Comparison of ENCODE assay signal across 18 cellular contexts in genomic region chr18:63758616-63759015, GRCh38. TPM values are rescaled to one million over a fixed set of nuclear protein-coding genes. Genes with fewer than 3 reads are reported as not detected.
DNase-seq lines count a peak whose midpoint lies in the region; ATAC-seq and TF ChIP-seq lines count a peak whose summit lies in the region.
"Had no signal": no experiment of that assay in that cellular context is flagged by ENCODE, and none has a peak within 500 bp of the region (broad histone marks: within the 10 kb centered on the region; RNA-seq: fewer than 3 reads in every experiment).

No MANE protein-coding gene starts in this region.

- H3K27ac ChIP-seq in brain microvascular endothelial cell, result no peak overlapping the region
- H3K27ac ChIP-seq: BLaER1 treated with 17β-estradiol and CSF1 and Interleukin-3, amounts not matched to agents 10 nM and 100 nM had no signal

- no peak for ATAC-seq in T-helper 17 cell

- H3K36me3 ChIP-seq in brain microvascular endothelial cell (replicated peaks), result no peaks in the 10 kb centered on the region
- H3K36me3 ChIP-seq: BLaER1 treated with 17β-estradiol and CSF1 and Interleukin-3, amounts not matched to agents 10 nM and 100 nM had no signal

- no peak overlapping the region for H3K4me3 ChIP-seq in brain microvascular endothelial cell (ENCODE audit: low read depth, low read length)
- H3K4me3 ChIP-seq: BLaER1 treated with 17β-estradiol and CSF1 and Interleukin-3, amounts not matched to agents 10 nM and 100 nM had no signal

- no peak overlapping the region for H3K27ac Mint-ChIP-seq in T-helper 17 cell

- DNase-seq in NCI-H1417 (lab: John Stamatoyannopoulos, UW) (peak in 2 of 3 experiments; percentile 5 to 57), NCI-H1417 treated with DMSO at 0.1 percent for 48 hours (lab: John Stamatoyannopoulos, UW) (no peak), NCI-H69 (lab: John Stamatoyannopoulos, UW) (peak; percentile 47), brain microvascular endothelial cell (peak; percentile 26), SIG-M5 (lab: John Stamatoyannopoulos, UW) (no peak), germinal center (ENCODE audit: low spot score) (no peak), T-helper 17 cell (no peak), DMS114 treated with DMSO at 0.1 percent for 48 hours (lab: John Stamatoyannopoulos, UW; ENCODE audit: unreplicated experiment) (no peak)
- DNase-seq: 8988T; HCEC 1CT; Karpas-422; MM.1S; NCI-H146; NCI-H446 treated with DMSO at 0.1 percent for 48 hours; NK-92 treated with Interleukin-12 subunit alpha and Interleukin-12 subunit beta, amount 100 ng/mL, for 24 hours; OCI-M1; SK-N-SH had no signal

- no peaks in the 10 kb centered on the region for H3K27me3 ChIP-seq in brain microvascular endothelial cell (replicated peaks)
- H3K27me3 ChIP-seq: BLaER1 treated with 17β-estradiol and CSF1 and Interleukin-3, amounts not matched to agents 10 nM and 100 nM had no signal

- H3K4me3 Mint-ChIP-seq in T-helper 17 cell, result no peak overlapping the region

- H3K27me3 Mint-ChIP-seq in T-helper 17 cell, result no peaks in the 10 kb centered on the region

- TF ChIP-seq CTCF in brain microvascular endothelial cell (IDR thresholded peaks at IDR 0.05; ENCODE audit: low read depth, low read length, missing control alignments), result no peak

- H3K9me3 ChIP-seq in T-helper 17 cell (ENCODE audit: control insufficient read depth, low read length, poor library complexity, severe bottlenecking), result no peaks in the 10 kb centered on the region
- H3K9me3 ChIP-seq: SK-N-SH had no signal

- in situ Hi-C loops in brain microvascular endothelial cell (cut with HindIII; ENCODE audit: low pct_ligation_motif_present, low sequenced_read_pairs), result no loop called here

- no peaks in the 10 kb centered on the region for H3K36me3 Mint-ChIP-seq in T-helper 17 cell (ENCODE audit: low read depth)

- H3K4me1 Mint-ChIP-seq in T-helper 17 cell, result no peaks in the 10 kb centered on the region

RNA-seq across cellular contexts. Expression of gene SERPINB7, which starts 16.6 kb away (rescaled TPM):
- not detected for total RNA-seq in T-helper 17 cell

RNA-seq across cellular contexts. Expression of gene SERPINB11, which starts 55.9 kb away (rescaled TPM):
- total RNA-seq in T-helper 17 cell, result not detected

Comparison
In these comparisons a context has a peak if more than half of its experiments do, and no peak if none do; other contexts are left out.
1. DNase-seq: peak in NCI-H1417 (2 of 3), NCI-H69 (single experiment) and brain microvascular endothelial cell (single experiment); none in NCI-H1417 treated with DMSO at 0.1 percent for 48 hours (single experiment), SIG-M5 (single experiment), germinal center (single experiment), T-helper 17 cell (0 of 3) and DMS114 treated with DMSO at 0.1 percent for 48 hours (single experiment).